11 cellular contexts compared by ENCODE assay signal in genomic region chr12:12741705-12742104, GRCh38. TPM values are rescaled to one million over a fixed set of nuclear protein-coding genes. Genes with fewer than 3 reads are reported as not detected.
DNase-seq lines count a peak whose midpoint lies in the region; ATAC-seq and TF ChIP-seq lines count a peak whose summit lies in the region.
"Had no signal": no experiment of that assay in that cellular context is flagged by ENCODE, and none has a peak within 500 bp of the region (broad histone marks: within the 10 kb centered on the region; RNA-seq: fewer than 3 reads in every experiment).

No MANE protein-coding gene starts in this region.

- no peaks in the 10 kb centered on the region for H3K9me3 Mint-ChIP-seq in natural killer cell
- no peaks in the 10 kb centered on the region for H3K9me3 Mint-ChIP-seq in natural killer cell treated with Interleukin-12 subunit alpha and Interleukin-12 subunit beta and Interleukin-15 and Interleukin-18, amount 100 ng/mL, for 72 hours
- H3K9me3 Mint-ChIP-seq: activated T-cell treated with anti-CD3 and anti-CD28 coated beads, Interleukin-2, amount 50 U/mL, for 24 hours had no signal

- H3K4me3 Mint-ChIP-seq in natural killer cell = peak overlapping the region; percentile 45
- no peak overlapping the region for H3K4me3 Mint-ChIP-seq in natural killer cell treated with Interleukin-12 subunit alpha and Interleukin-12 subunit beta and Interleukin-15 and Interleukin-18, amount 100 ng/mL, for 72 hours
- H3K4me3 Mint-ChIP-seq: activated T-cell treated with anti-CD3 and anti-CD28 coated beads, Interleukin-2, amount 50 U/mL, for 24 hours had no signal

- ATAC-seq in natural killer cell = no peak
- no peak for ATAC-seq in natural killer cell treated with Interleukin-12 subunit alpha and Interleukin-12 subunit beta and Interleukin-15 and Interleukin-18, amount 100 ng/mL, for 72 hours
- ATAC-seq in GM18870 (IDR thresholded peaks at IDR 0.05; ENCODE audit: unreplicated experiment) = no peak
- no peak for ATAC-seq in GM21515 (IDR thresholded peaks at IDR 0.05; ENCODE audit: unreplicated experiment)

- intact Hi-C loops in natural killer cell (cut with micrococcal nuclease) = no loop called here

- H3K4me1 Mint-ChIP-seq in natural killer cell = peaks cover 11 to 12% of the 10 kb centered on the region in 2 donors
- peaks cover 10 to 19% of the 10 kb centered on the region in 2 donors for H3K4me1 Mint-ChIP-seq in natural killer cell treated with Interleukin-12 subunit alpha and Interleukin-12 subunit beta and Interleukin-15 and Interleukin-18, amount 100 ng/mL, for 72 hours (ENCODE audit: low read depth in 2 of 2)

- no peak for DNase-seq in natural killer cell
- no peak for DNase-seq in natural killer cell treated with Interleukin-12 subunit alpha and Interleukin-12 subunit beta and Interleukin-15 and Interleukin-18, amount 100 ng/mL, for 72 hours (ENCODE audit: low spot score)
- peak; percentile 34 for DNase-seq in fibroblast of villous mesenchyme (ENCODE audit: low read depth)
- DNase-seq in anterior cingulate cortex (lab: John Stamatoyannopoulos, UW) = no peak
- DNase-seq: activated T-cell treated with anti-CD3 and anti-CD28 coated beads, Interleukin-2, amount 50 U/mL, for 24 hours; BE2C; central memory CD4-positive, alpha-beta T cell; foreskin melanocyte; NCI-H2029 treated with DMSO at 0.1 percent for 48 hours had no signal

- H3K36me3 Mint-ChIP-seq in natural killer cell = no peaks in the 10 kb centered on the region
- H3K36me3 Mint-ChIP-seq in natural killer cell treated with Interleukin-12 subunit alpha and Interleukin-12 subunit beta and Interleukin-15 and Interleukin-18, amount 100 ng/mL, for 72 hours = no peaks in the 10 kb centered on the region

- H3K27ac Mint-ChIP-seq in natural killer cell = peak overlapping the region; percentile 62 to 63
- peak overlapping the region in 1 of 2 donors; percentile 77 for H3K27ac Mint-ChIP-seq in natural killer cell treated with Interleukin-12 subunit alpha and Interleukin-12 subunit beta and Interleukin-15 and Interleukin-18, amount 100 ng/mL, for 72 hours

- no peak overlapping the region for H3K4me3 ChIP-seq in fibroblast of villous mesenchyme (ENCODE audit: low read depth, low read length)

- TF ChIP-seq CTCF in natural killer cell (IDR thresholded peaks at IDR 0.05) (no peak), fibroblast of villous mesenchyme (IDR thresholded peaks at IDR 0.05; ENCODE audit: insufficient read depth, low read depth, low read length) (no peak)

- H3K27me3 Mint-ChIP-seq in natural killer cell (ENCODE audit: low read depth in 2 of 2) = no peaks in the 10 kb centered on the region
- H3K27me3 Mint-ChIP-seq in natural killer cell treated with Interleukin-12 subunit alpha and Interleukin-12 subunit beta and Interleukin-15 and Interleukin-18, amount 100 ng/mL, for 72 hours = no peaks in the 10 kb centered on the region
- H3K27me3 Mint-ChIP-seq: activated T-cell treated with anti-CD3 and anti-CD28 coated beads, Interleukin-2, amount 50 U/mL, for 24 hours had no signal

RNA-seq across cellular contexts. Expression of gene CDKN1B, which starts 24.5 kb away (rescaled TPM):
- total RNA-seq in natural killer cell (100 to 1,000 TPM; 119 to 207 (median 130) TPM), fibroblast of villous mesenchyme (53.1 and 56.6 TPM in 2 replicates)
- total RNA-seq in natural killer cell treated with Interleukin-12 subunit alpha and Interleukin-12 subunit beta and Interleukin-15 and Interleukin-18, amount 100 ng/mL, for 72 hours = 10 to 100 TPM; 24.6 to 38.1 TPM

RNA-seq across cellular contexts. Expression of gene APOLD1, which starts 43.8 kb away (rescaled TPM):
- total RNA-seq in natural killer cell (1 to 10 TPM in 2 of 3 donors, under 1 TPM in 1; 0.70 to 1.6 (median 1.6) TPM), fibroblast of villous mesenchyme (9.3 and 14.7 TPM in 2 replicates)
- total RNA-seq in natural killer cell treated with Interleukin-12 subunit alpha and Interleukin-12 subunit beta and Interleukin-15 and Interleukin-18, amount 100 ng/mL, for 72 hours = 1 to 10 TPM in 1 of 2 donors, under 1 TPM in 1; 0.90 to 3.3 TPM

RNA-seq across cellular contexts. Expression of gene GPR19, which starts 45.7 kb away (rescaled TPM):
- total RNA-seq in natural killer cell (1 to 10 TPM in 2 of 3 donors, under 1 TPM in 1; 0.45 to 2.6 (median 2.2) TPM), fibroblast of villous mesenchyme (under 0.01 and 0.32 TPM in 2 replicates)
- total RNA-seq in natural killer cell treated with Interleukin-12 subunit alpha and Interleukin-12 subunit beta and Interleukin-15 and Interleukin-18, amount 100 ng/mL, for 72 hours = 1 to 10 TPM; 6.4 to 9.9 TPM
